1 cellular context compared by ENCODE assay signal in genomic region chr20:54208492-54209044, GRCh38.
A peak's percentile ranks its signal among the peaks of the same experiment; 100 is the strongest.
TF ChIP-seq lines count a peak whose summit lies in the region.

No MANE protein-coding gene starts in this region.

TF ChIP-seq in K562, 482 proteins besides CTCF, POLR2A, EP300 and RAD21 (continued from another document):
- TF ChIP-seq TBP (optimal IDR thresholded peaks at IDR 0.05; ENCODE audit: low read depth, low read length), result peak; percentile 18
- peak; percentile 35; the same call in 1 of the 2 replicates for TF ChIP-seq NKRF (IDR thresholded peaks at IDR 0.05; ENCODE audit: borderline replicate concordance)
- peak; percentile 61 for TF ChIP-seq NFE2 (IDR thresholded peaks at IDR 0.05; ENCODE audit: low read depth)
TF ChIP-seq in K562: peak in this region for 7.
